ENCODE assay signal across 9 cellular contexts in genomic region chr1:108646661-108647269, GRCh38. TPM values are rescaled to one million over a fixed set of nuclear protein-coding genes. Genes with fewer than 3 reads are reported as not detected.
DNase-seq lines count a peak whose midpoint lies in the region; ATAC-seq and TF ChIP-seq lines count a peak whose summit lies in the region.
"Had no signal": no experiment of that assay in that cellular context is flagged by ENCODE, and none has a peak within 500 bp of the region (broad histone marks: within the 10 kb centered on the region; RNA-seq: fewer than 3 reads in every experiment).

No MANE protein-coding gene starts in this region.

- H3K36me3 Mint-ChIP-seq in endodermal cell (ENCODE audit: low read depth), result peaks cover 4% of the 10 kb centered on the region
- peaks cover 18 to 37% (median 35%) of the 10 kb centered on the region in 3 donors for H3K36me3 Mint-ChIP-seq in naive thymus-derived CD8-positive, alpha-beta T cell

- H3K9me3 ChIP-seq in endodermal cell (ENCODE audit: control insufficient read depth, low read length), result no peaks in the 10 kb centered on the region
- no peaks in the 10 kb centered on the region for H3K9me3 ChIP-seq in stomach

- H3K27ac Mint-ChIP-seq in endodermal cell, result peak overlapping the region; percentile 22
- H3K27ac Mint-ChIP-seq in naive thymus-derived CD8-positive, alpha-beta T cell, result peak overlapping the region; percentile 96 to 100 (median 99)

- H3K27me3 Mint-ChIP-seq in endodermal cell (ENCODE audit: insufficient read depth), result no peaks in the 10 kb centered on the region
- no peaks in the 10 kb centered on the region for H3K27me3 Mint-ChIP-seq in naive thymus-derived CD8-positive, alpha-beta T cell

- peak; percentile 54 for ATAC-seq in GM18508 (IDR thresholded peaks at IDR 0.05; ENCODE audit: insufficient read depth, unreplicated experiment)
- peak; percentile 67 to 77 for ATAC-seq in naive thymus-derived CD8-positive, alpha-beta T cell
- no peak for ATAC-seq in HG03469 (IDR thresholded peaks at IDR 0.05; ENCODE audit: unreplicated experiment)
- ATAC-seq: Panc1 had no signal

- no peaks in the 10 kb centered on the region for H3K9me3 Mint-ChIP-seq in endodermal cell
- H3K9me3 Mint-ChIP-seq in naive thymus-derived CD8-positive, alpha-beta T cell, result peaks cover 0 to 11% (median 4%) of the 10 kb centered on the region in 9 donors

- WGBS in endodermal cell (ENCODE audit: insufficient coverage in 1 of 2, insufficient read length in 1 of 2), 2 experiments, result 95% methylated on average over 10 to 11 of the region's 11 CpGs
- WGBS in stomach, 5 donors, result 59 to 80% (median 72%) methylated on average over 11 of the region's 11 CpGs

- TF ChIP-seq CTCF in endodermal cell (conservative IDR thresholded peaks at IDR 0.05) (no peak), stomach (IDR thresholded peaks at IDR 0.05) (no peak)

- H3K27ac ChIP-seq in endodermal cell (ENCODE audit: low read depth, low read length) (no peak overlapping the region), stomach (peak overlapping the region; percentile 60 to 88 (median 74))

- TF ChIP-seq POLR2A in stomach (IDR thresholded peaks at IDR 0.05), result no peak

- H3K4me1 Mint-ChIP-seq in endodermal cell, result peaks cover 31% of the 10 kb centered on the region
- peaks cover 39 to 69% (median 62%) of the 10 kb centered on the region in 4 donors for H3K4me1 Mint-ChIP-seq in naive thymus-derived CD8-positive, alpha-beta T cell

- no peak overlapping the region for H3K9ac ChIP-seq in endodermal cell (ENCODE audit: extremely low read depth, low read length, poor library complexity, severe bottlenecking)

- DNase-seq in LHCN-M2 (ENCODE audit: low read depth), result peak; percentile 76
- DNase-seq in activated CD8-positive, alpha-beta memory T cell treated with anti-CD3 and anti-CD28 coated beads for 1 hour (ENCODE audit: extremely low read depth in 1 of 2, low read depth in 1 of 2), result peak; percentile 56 to 62
- DNase-seq in endodermal cell, result peak; percentile 53
- peak; percentile 46 to 90 (median 78) for DNase-seq in naive thymus-derived CD8-positive, alpha-beta T cell
- peak; percentile 60 for DNase-seq in stomach
- no peak for DNase-seq in HK-2 (ENCODE audit: unreplicated experiment)

- POLR2A ChIA-PET in naive thymus-derived CD8-positive, alpha-beta T cell (lab: Charles Lee), result interaction anchor here (0.7 to 10.7 kb wide), 15 partner anchors 10 to 567 kb away, joined by 3 to 484 read pairs (median 5); partner anchors contain the start of genes EEIG2, HENMT1, PRPF38B and SARS1

- H3K27me3 ChIP-seq in endodermal cell (ENCODE audit: control insufficient read depth, insufficient read depth, low read length, poor library complexity, severe bottlenecking), result no peaks in the 10 kb centered on the region
- H3K27me3 ChIP-seq in stomach, result no peaks in the 10 kb centered on the region

- no peak for TF ChIP-seq EP300 in stomach (IDR thresholded peaks at IDR 0.05)

- H3K4me3 Mint-ChIP-seq in endodermal cell, result no peak overlapping the region
- peak overlapping the region; percentile 74 to 85 (median 82) for H3K4me3 Mint-ChIP-seq in naive thymus-derived CD8-positive, alpha-beta T cell

- H3K4me3 ChIP-seq in endodermal cell (ENCODE audit: low read length) (no peak overlapping the region), stomach (no peak overlapping the region)

- intact Hi-C loops in stomach (cut with DNase I; ENCODE audit: low total_unique reads), result no loop called here

- H3K4me1 ChIP-seq in endodermal cell (ENCODE audit: control insufficient read depth, insufficient read depth, low read length) (peaks cover 16% of the 10 kb centered on the region), stomach (peaks cover 8 to 43% (median 17%) of the 10 kb centered on the region in 4 donors)

- H3K36me3 ChIP-seq in endodermal cell (ENCODE audit: control insufficient read depth, insufficient read depth, low read length), result no peaks in the 10 kb centered on the region
- peaks cover 0 to 13% (median 3%) of the 10 kb centered on the region in 4 donors for H3K36me3 ChIP-seq in stomach

RNA-seq across cellular contexts. Expression of gene HENMT1, which starts 14.1 kb away (rescaled TPM):
- 0.17 TPM in 1 of 2 replicates, not detected in the other for total RNA-seq in LHCN-M2 (2014; rRNA removed)
- polyA plus RNA-seq in LHCN-M2 (2012), result 0.28 TPM
- total RNA-seq in endodermal cell, result 1 to 10 TPM; 4.3 to 7.4 TPM
- polyA plus RNA-seq in endodermal cell (2013, experiment 1 of 2), result 2.6 TPM
- polyA plus RNA-seq in endodermal cell (2013, experiment 2 of 2), result 2.9 TPM
- total RNA-seq in naive thymus-derived CD8-positive, alpha-beta T cell, result 10 to 100 TPM; 24.8 to 27.6 TPM
- polyA plus RNA-seq in naive thymus-derived CD8-positive, alpha-beta T cell, result 10 to 100 TPM; 38.1 to 53.8 (median 42.4) TPM
- total RNA-seq in stomach, result 1 to 10 TPM in 3 of 5 donors, not detected in 2; 1.7 to 7.3 (median 2.2) TPM
- polyA plus RNA-seq in stomach, result 1 to 10 TPM; 2.9 to 3.4 (median 3.1) TPM

RNA-seq across cellular contexts. Expression of gene PRPF38B, which starts 45.3 kb away (rescaled TPM):
- total RNA-seq in LHCN-M2 (2014; rRNA removed), result 13.1 and 15.9 TPM in 2 replicates
- polyA plus RNA-seq in LHCN-M2 (2012), result 10.3 TPM
- 10 to 100 TPM; 45.0 to 47.3 TPM for total RNA-seq in endodermal cell
- polyA plus RNA-seq in endodermal cell (2013, experiment 1 of 2), result 43.3 TPM
- polyA plus RNA-seq in endodermal cell (2013, experiment 2 of 2), result 38.3 TPM
- 100 to 1,000 TPM; 146 TPM for total RNA-seq in naive thymus-derived CD8-positive, alpha-beta T cell
- polyA plus RNA-seq in naive thymus-derived CD8-positive, alpha-beta T cell, result 10 to 100 TPM; 18.9 to 21.7 (median 19.1) TPM
- 10 to 100 TPM; 26.3 to 82.3 (median 49.8) TPM for total RNA-seq in stomach
- polyA plus RNA-seq in stomach, result 10 to 100 TPM; 17.1 to 25.4 (median 24.1) TPM
